In genomic region chr2:38386377-38386776, GRCh38 we compare ENCODE assay signal across 1 cellular context.
TF ChIP-seq lines count a peak whose summit lies in the region.

No MANE protein-coding gene starts in this region.

TF ChIP-seq in GM23338, 12 proteins besides CTCF, POLR2A, EP300 and RAD21 (continued from another document):
- TF ChIP-seq, protein P1, sequence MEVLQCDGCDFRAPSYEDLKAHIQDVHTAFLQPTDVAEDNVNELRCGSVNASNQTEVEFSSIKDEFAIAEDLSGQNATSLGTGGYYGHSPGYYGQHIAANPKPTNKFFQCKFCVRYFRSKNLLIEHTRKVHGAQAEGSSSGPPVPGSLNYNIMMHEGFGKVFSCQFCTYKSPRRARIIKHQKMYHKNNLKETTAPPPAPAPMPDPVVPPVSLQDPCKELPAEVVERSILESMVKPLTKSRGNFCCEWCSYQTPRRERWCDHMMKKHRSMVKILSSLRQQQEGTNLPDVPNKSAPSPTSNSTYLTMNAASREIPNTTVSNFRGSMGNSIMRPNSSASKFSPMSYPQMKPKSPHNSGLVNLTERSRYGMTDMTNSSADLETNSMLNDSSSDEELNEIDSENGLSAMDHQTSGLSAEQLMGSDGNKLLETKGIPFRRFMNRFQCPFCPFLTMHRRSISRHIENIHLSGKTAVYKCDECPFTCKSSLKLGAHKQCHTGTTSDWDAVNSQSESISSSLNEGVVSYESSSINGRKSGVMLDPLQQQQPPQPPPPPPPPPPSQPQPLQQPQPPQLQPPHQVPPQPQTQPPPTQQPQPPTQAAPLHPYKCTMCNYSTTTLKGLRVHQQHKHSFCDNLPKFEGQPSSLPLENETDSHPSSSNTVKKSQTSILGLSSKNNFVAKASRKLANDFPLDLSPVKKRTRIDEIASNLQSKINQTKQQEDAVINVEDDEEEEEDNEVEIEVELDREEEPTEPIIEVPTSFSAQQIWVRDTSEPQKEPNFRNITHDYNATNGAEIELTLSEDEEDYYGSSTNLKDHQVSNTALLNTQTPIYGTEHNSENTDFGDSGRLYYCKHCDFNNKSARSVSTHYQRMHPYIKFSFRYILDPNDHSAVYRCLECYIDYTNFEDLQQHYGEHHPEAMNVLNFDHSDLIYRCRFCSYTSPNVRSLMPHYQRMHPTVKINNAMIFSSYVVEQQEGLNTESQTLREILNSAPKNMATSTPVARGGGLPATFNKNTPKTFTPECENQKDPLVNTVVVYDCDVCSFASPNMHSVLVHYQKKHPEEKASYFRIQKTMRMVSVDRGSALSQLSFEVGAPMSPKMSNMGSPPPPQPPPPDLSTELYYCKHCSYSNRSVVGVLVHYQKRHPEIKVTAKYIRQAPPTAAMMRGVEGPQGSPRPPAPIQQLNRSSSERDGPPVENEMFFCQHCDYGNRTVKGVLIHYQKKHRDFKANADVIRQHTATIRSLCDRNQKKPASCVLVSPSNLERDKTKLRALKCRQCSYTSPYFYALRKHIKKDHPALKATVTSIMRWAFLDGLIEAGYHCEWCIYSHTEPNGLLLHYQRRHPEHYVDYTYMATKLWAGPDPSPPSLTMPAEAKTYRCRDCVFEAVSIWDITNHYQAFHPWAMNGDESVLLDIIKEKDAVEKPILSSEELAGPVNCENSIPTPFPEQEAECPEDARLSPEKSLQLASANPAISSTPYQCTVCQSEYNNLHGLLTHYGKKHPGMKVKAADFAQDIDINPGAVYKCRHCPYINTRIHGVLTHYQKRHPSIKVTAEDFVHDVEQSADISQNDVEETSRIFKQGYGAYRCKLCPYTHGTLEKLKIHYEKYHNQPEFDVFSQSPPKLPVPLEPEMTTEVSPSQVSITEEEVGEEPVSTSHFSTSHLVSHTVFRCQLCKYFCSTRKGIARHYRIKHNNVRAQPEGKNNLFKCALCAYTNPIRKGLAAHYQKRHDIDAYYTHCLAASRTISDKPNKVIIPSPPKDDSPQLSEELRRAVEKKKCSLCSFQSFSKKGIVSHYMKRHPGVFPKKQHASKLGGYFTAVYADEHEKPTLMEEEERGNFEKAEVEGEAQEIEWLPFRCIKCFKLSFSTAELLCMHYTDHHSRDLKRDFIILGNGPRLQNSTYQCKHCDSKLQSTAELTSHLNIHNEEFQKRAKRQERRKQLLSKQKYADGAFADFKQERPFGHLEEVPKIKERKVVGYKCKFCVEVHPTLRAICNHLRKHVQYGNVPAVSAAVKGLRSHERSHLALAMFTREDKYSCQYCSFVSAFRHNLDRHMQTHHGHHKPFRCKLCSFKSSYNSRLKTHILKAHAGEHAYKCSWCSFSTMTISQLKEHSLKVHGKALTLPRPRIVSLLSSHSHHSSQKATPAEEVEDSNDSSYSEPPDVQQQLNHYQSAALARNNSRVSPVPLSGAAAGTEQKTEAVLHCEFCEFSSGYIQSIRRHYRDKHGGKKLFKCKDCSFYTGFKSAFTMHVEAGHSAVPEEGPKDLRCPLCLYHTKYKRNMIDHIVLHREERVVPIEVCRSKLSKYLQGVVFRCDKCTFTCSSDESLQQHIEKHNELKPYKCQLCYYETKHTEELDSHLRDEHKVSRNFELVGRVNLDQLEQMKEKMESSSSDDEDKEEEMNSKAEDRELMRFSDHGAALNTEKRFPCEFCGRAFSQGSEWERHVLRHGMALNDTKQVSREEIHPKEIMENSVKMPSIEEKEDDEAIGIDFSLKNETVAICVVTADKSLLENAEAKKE (CRISPR knock-in tag; IDR thresholded peaks at IDR 0.05), result no peak
